Comparison of ENCODE assay signal across 14 cellular contexts in genomic region chr16:85529489-85530369, GRCh38.
DNase-seq lines count a peak whose midpoint lies in the region; ATAC-seq and TF ChIP-seq lines count a peak whose summit lies in the region.
"Had no signal": no experiment of that assay in that cellular context is flagged by ENCODE, and none has a peak within 500 bp of the region (broad histone marks: within the 10 kb centered on the region; RNA-seq: fewer than 3 reads in every experiment).

No MANE protein-coding gene starts in this region.

- H3K4me1 ChIP-seq in Panc1 (ENCODE audit: control insufficient read depth, insufficient read depth, low read length) (peaks cover 34% of the 10 kb centered on the region), adrenal gland (replicated peaks in 1 of 2) (peaks cover 0 to 4% of the 10 kb centered on the region in 2 donors)

- peak overlapping the region; percentile 51; the same call in 1 of the 2 replicates for H3K27ac ChIP-seq in Panc1 (ENCODE audit: low read length)
- H3K27ac ChIP-seq in adrenal gland: no peak overlapping the region
- H3K27ac ChIP-seq: coronary artery had no signal

- BruUV-seq in Panc1 (replicated peaks; lab: Mats Ljungman, UMichigan): no TSS peak

- intact Hi-C loops in Panc1 (cut with micrococcal nuclease; ENCODE audit: unreplicated experiment): no loop called here
- intact Hi-C loops in adrenal gland (cut with DNase I): no loop called here

- TF ChIP-seq POLR2A in adrenal gland (IDR thresholded peaks at IDR 0.05): no peak

- no peak for DNase-seq in Panc1 (ENCODE audit: low read depth, low spot score)
- no peak for DNase-seq in glutamatergic neuron
- no peak for DNase-seq in progenitor cell of endocrine pancreas (ENCODE audit: low spot score, unreplicated experiment)
- DNase-seq in NCI-H1417 treated with DMSO at 0.1 percent for 48 hours (lab: John Stamatoyannopoulos, UW): no peak
- no peak for DNase-seq in EL
- no peak for DNase-seq in stimulated activated naive CD8-positive, alpha-beta T cell treated with anti-CD3 and anti-CD28 coated beads, Interleukin-15, Interleukin-2, amounts not matched to agents 100 U/mL and 50 U/mL, for 24 hours
- no peak for DNase-seq in adrenal gland
- DNase-seq: kidney glomerular epithelial cell, NCI-H1417, NCI-H748 treated with DMSO at 0.1 percent for 48 hours, PC-3 had no signal

- peaks cover 7% of the 10 kb centered on the region for H3K27me3 Mint-ChIP-seq in glutamatergic neuron (ENCODE audit: unreplicated experiment)
- H3K27me3 Mint-ChIP-seq in progenitor cell of endocrine pancreas: peaks cover 14% of the 10 kb centered on the region
- H3K27me3 Mint-ChIP-seq: activated naive CD4-positive, alpha-beta T cell treated with anti-CD3 and anti-CD28 coated beads, Interleukin-2, amount 10 ng/mL, durations not matched to agents 7 days and 5 days had no signal

- no peak for ATAC-seq in Panc1
- no peak for ATAC-seq in stimulated activated naive CD8-positive, alpha-beta T cell treated with anti-CD3 and anti-CD28 coated beads, Interleukin-15, Interleukin-2, amounts not matched to agents 100 U/mL and 50 U/mL, for 24 hours
- ATAC-seq: PC-3 had no signal

- peak overlapping the region; percentile 70 for H3K27ac Mint-ChIP-seq in glutamatergic neuron (ENCODE audit: unreplicated experiment)
- H3K27ac Mint-ChIP-seq in progenitor cell of endocrine pancreas: no peak overlapping the region
- H3K27ac Mint-ChIP-seq: activated naive CD4-positive, alpha-beta T cell treated with anti-CD3 and anti-CD28 coated beads, Interleukin-2, amount 10 ng/mL, durations not matched to agents 7 days and 5 days had no signal

- H3K4me3 ChIP-seq in Panc1 (ENCODE audit: low read depth in 2 of 2, low read length in 2 of 2): no peak overlapping the region
- no peak overlapping the region for H3K4me3 ChIP-seq in adrenal gland
- H3K4me3 ChIP-seq: coronary artery had no signal

- TF ChIP-seq CTCF in GM12873 (IDR thresholded peaks at IDR 0.05; ENCODE audit: insufficient read depth, low read depth, low read length, missing control alignments): peak; percentile 33
- no peak for TF ChIP-seq CTCF in Panc1 (IDR thresholded peaks at IDR 0.05)
- no peak for TF ChIP-seq CTCF in glutamatergic neuron (IDR thresholded peaks at IDR 0.05; ENCODE audit: partially characterized antibody, unreplicated experiment)
- peak; percentile 33 for TF ChIP-seq CTCF in progenitor cell of endocrine pancreas (IDR thresholded peaks at IDR 0.05; ENCODE audit: unreplicated experiment)
- no peak for TF ChIP-seq CTCF in adrenal gland (IDR thresholded peaks at IDR 0.05)

- H3K9me3 Mint-ChIP-seq in glutamatergic neuron (ENCODE audit: unreplicated experiment) (peaks cover 22% of the 10 kb centered on the region), progenitor cell of endocrine pancreas (ENCODE audit: low read depth) (no peaks in the 10 kb centered on the region)
- H3K9me3 Mint-ChIP-seq: activated naive CD4-positive, alpha-beta T cell treated with anti-CD3 and anti-CD28 coated beads, Interleukin-2, amount 10 ng/mL, durations not matched to agents 7 days and 5 days had no signal

- H3K9me3 ChIP-seq in Panc1 (ENCODE audit: control insufficient read depth, insufficient read depth, low read depth, low read length) (no peaks in the 10 kb centered on the region), adrenal gland (replicated peaks in 1 of 3) (no peaks in the 10 kb centered on the region)

- no peaks in the 10 kb centered on the region for H3K27me3 ChIP-seq in Panc1 (ENCODE audit: control insufficient read depth, insufficient read depth, low read length)
- H3K27me3 ChIP-seq in adrenal gland: no peaks in the 10 kb centered on the region

- H3K4me1 Mint-ChIP-seq in glutamatergic neuron (ENCODE audit: low read depth, unreplicated experiment): peaks cover 45% of the 10 kb centered on the region
- peaks cover 32% of the 10 kb centered on the region for H3K4me1 Mint-ChIP-seq in progenitor cell of endocrine pancreas (ENCODE audit: low read depth)
- H3K4me1 Mint-ChIP-seq: activated naive CD4-positive, alpha-beta T cell treated with anti-CD3 and anti-CD28 coated beads, Interleukin-2, amount 10 ng/mL, durations not matched to agents 7 days and 5 days had no signal

- POLR2A ChIA-PET in Panc1 (lab: Charles Lee): no interaction called here

- 89 to 94% (median 94%) methylated on average over 12 to 20 of the region's 20 CpGs for WGBS in adrenal gland, 4 donors

- in situ Hi-C loops in Panc1 (cut with HindIII; ENCODE audit: low pct_unique_long_range_greater_than_20kb, low sequenced_read_pairs): no loop called here

- CTCF ChIA-PET in Panc1 (lab: Charles Lee): no interaction called here

- H3K36me3 ChIP-seq in Panc1 (ENCODE audit: control insufficient read depth, insufficient read depth, low read length) (no peaks in the 10 kb centered on the region), adrenal gland (replicated peaks in 1 of 2) (no peaks in the 10 kb centered on the region)

- H3K4me3 Mint-ChIP-seq in glutamatergic neuron (ENCODE audit: unreplicated experiment) (peak overlapping the region; percentile 79), progenitor cell of endocrine pancreas (ENCODE audit: low read depth) (no peak overlapping the region)
- H3K4me3 Mint-ChIP-seq: activated naive CD4-positive, alpha-beta T cell treated with anti-CD3 and anti-CD28 coated beads, Interleukin-2, amount 10 ng/mL, durations not matched to agents 7 days and 5 days had no signal

- H3K36me3 Mint-ChIP-seq in glutamatergic neuron (ENCODE audit: unreplicated experiment) (no peaks in the 10 kb centered on the region), progenitor cell of endocrine pancreas (ENCODE audit: insufficient read depth) (no peaks in the 10 kb centered on the region)
- H3K36me3 Mint-ChIP-seq: activated naive CD4-positive, alpha-beta T cell treated with anti-CD3 and anti-CD28 coated beads, Interleukin-2, amount 10 ng/mL, durations not matched to agents 7 days and 5 days had no signal

Comparison
In these comparisons a context has a peak if more than half of its experiments do, and no peak if none do; other contexts are left out.
1. CTCF ChIP-seq: peak in GM12873 (single experiment) and progenitor cell of endocrine pancreas (single experiment); none in Panc1 (single experiment), glutamatergic neuron (single experiment) and adrenal gland (0 of 6).